In the genomic region with DNA sequence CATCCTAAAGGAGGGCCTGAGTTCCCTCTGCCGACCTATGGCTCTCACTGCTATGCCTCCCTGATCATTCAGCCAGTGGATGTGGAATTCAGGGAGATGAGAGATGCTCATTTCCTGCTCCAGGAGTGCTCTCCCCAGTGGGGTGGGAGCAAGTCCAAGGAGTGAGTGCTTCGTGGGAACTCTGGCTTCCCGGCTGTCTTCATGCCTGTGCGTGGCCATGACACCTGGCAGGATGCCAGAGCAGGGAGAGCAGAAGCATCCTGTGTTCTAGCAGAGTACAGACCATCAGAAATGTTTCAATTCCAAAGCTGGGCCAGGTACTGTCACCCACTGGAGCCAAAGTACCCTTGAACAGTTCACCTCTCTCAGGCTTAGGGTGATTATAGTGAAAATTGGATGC, we compare ENCODE assay signal across 10 cellular contexts. TPM values are rescaled to one million over a fixed set of nuclear protein-coding genes. Genes with fewer than 3 reads are reported as not detected.
DNase-seq lines count a peak whose midpoint lies in the region; ATAC-seq and TF ChIP-seq lines count a peak whose summit lies in the region.
"Had no signal": no experiment of that assay in that cellular context is flagged by ENCODE, and none has a peak within 500 bp of the region (broad histone marks: within the 10 kb centered on the region; RNA-seq: fewer than 3 reads in every experiment).

No MANE protein-coding gene starts in this region.

- ATAC-seq in Right ventricle myocardium inferior (no peak), GM18907 (IDR thresholded peaks at IDR 0.05; ENCODE audit: unreplicated experiment) (no peak)

- no peaks in the 10 kb centered on the region for H4K20me1 ChIP-seq in SK-N-SH (ENCODE audit: insufficient read depth)

- no peaks in the 10 kb centered on the region for H3K79me2 ChIP-seq in SK-N-SH (ENCODE audit: insufficient read depth)

- peak; percentile 33 to 53 for DNase-seq in cardiac muscle cell (ENCODE audit: low read depth in 1 of 2, low spot score in 1 of 2)
- DNase-seq in Right ventricle myocardium inferior (ENCODE audit: missing footprints): no peak
- DNase-seq in SK-N-SH: peak; percentile 75
- DNase-seq in fibroblast of the aortic adventitia (ENCODE audit: low read depth): peak; percentile 32
- DNase-seq in transverse colon: peak; percentile 26
- no peak for DNase-seq in SW 1271 (lab: John Stamatoyannopoulos, UW)
- DNase-seq in inferior parietal cortex (ENCODE audit: extremely low spot score): no peak
- DNase-seq: esophagus squamous epithelium had no signal

- H3K4me2 ChIP-seq in SK-N-SH: no peak overlapping the region

- in situ Hi-C loops in transverse colon (cut with MboI; ENCODE audit: low pct_ligation_motif_present in 1 of 4, low pct_unique_long_range_greater_than_20kb in 1 of 4, low sequenced_read_pairs in 3 of 4): no loop called here

- no peak for TF ChIP-seq EP300 in SK-N-SH (IDR thresholded peaks at IDR 0.05; ENCODE audit: borderline replicate concordance in 1 of 2, low read depth in 1 of 2, low read length in 1 of 2)
- TF ChIP-seq EP300 in transverse colon (IDR thresholded peaks at IDR 0.05; ENCODE audit: low read depth): no peak

- H3K9ac ChIP-seq in SK-N-SH: no peak overlapping the region

- H3K4me3 ChIP-seq in cardiac muscle cell: no peak overlapping the region
- H3K4me3 ChIP-seq in SK-N-SH (ENCODE audit: low read depth in 2 of 2, low read length in 1 of 2): no peak overlapping the region
- no peak overlapping the region for H3K4me3 ChIP-seq in fibroblast of the aortic adventitia (ENCODE audit: low read depth, low read length)
- H3K4me3 ChIP-seq in transverse colon: no peak overlapping the region
- H3K4me3 ChIP-seq: esophagus squamous epithelium had no signal

- no peak overlapping the region; the same call in 1 of the 2 replicates for H2AFZ ChIP-seq in SK-N-SH (ENCODE audit: low read depth)

- H3K36me3 ChIP-seq in cardiac muscle cell (no peaks in the 10 kb centered on the region), SK-N-SH (replicated peaks in 1 of 2; ENCODE audit: control insufficient read depth in 1 of 2, insufficient read depth in 2 of 2, low read length in 1 of 2) (peaks cover 0 to 9% of the 10 kb centered on the region in 2 experiments), transverse colon (no peaks in the 10 kb centered on the region)

- no peaks in the 10 kb centered on the region for H3K9me2 ChIP-seq in SK-N-SH

- intact Hi-C loops in Right ventricle myocardium inferior (cut with DNase I): no loop called here
- intact Hi-C loops in transverse colon (cut with DNase I; ENCODE audit: low total_unique reads): no loop called here

- H3K27ac ChIP-seq in cardiac muscle cell (no peak overlapping the region), SK-N-SH (ENCODE audit: low read depth in 2 of 2, low read length in 1 of 2) (peak overlapping the region in 1 of 2 experiments; percentile 23; a peak in 1 of 4 replicates), transverse colon (no peak overlapping the region)
- H3K27ac ChIP-seq: C4-2B, esophagus squamous epithelium had no signal

- 44% methylated on average over 3 of the region's 4 CpGs for WGBS in SK-N-SH (ENCODE audit: low lambda C conversion rate)
- WGBS in transverse colon (ENCODE audit: low coverage in 1 of 2), 2 donors: 46% methylated on average over 3 of the region's 4 CpGs; no CpG with 5 or more reads in 1 of the 2 donors

- no peak for TF ChIP-seq CTCF in cardiac muscle cell (IDR thresholded peaks at IDR 0.05; ENCODE audit: low read depth, low read length)
- TF ChIP-seq CTCF in SK-N-SH (IDR thresholded peaks at IDR 0.05): no peak
- TF ChIP-seq CTCF in fibroblast of the aortic adventitia (IDR thresholded peaks at IDR 0.05; ENCODE audit: insufficient read depth, low read length): no peak
- TF ChIP-seq CTCF in transverse colon (IDR thresholded peaks at IDR 0.05): no peak

- no peak for TF ChIP-seq POLR2A in transverse colon (IDR thresholded peaks at IDR 0.05)

- CTCF ChIA-PET in SK-N-SH (lab: Yijun Ruan, JAX): interaction anchor here (1.2 kb wide), 1 partner anchor 33 kb away, joined by 5 read pairs; no protein-coding TSS in a partner anchor

- H3K4me1 ChIP-seq in cardiac muscle cell (ENCODE audit: low read depth) (no peaks in the 10 kb centered on the region), SK-N-SH (ENCODE audit: control insufficient read depth in 1 of 2, insufficient read depth in 2 of 2, low read depth in 1 of 2, low read length in 1 of 2) (peaks cover 9 to 14% of the 10 kb centered on the region in 2 experiments; a peak in 3 of 4 replicates), transverse colon (peaks cover 0 to 6% (median 3%) of the 10 kb centered on the region in 4 donors)
- H3K4me1 ChIP-seq: esophagus squamous epithelium had no signal

- H3F3A ChIP-seq in SK-N-SH (replicated peaks; ENCODE audit: insufficient read depth): peaks cover 10% of the 10 kb centered on the region

- no peak for TF ChIP-seq RAD21 in SK-N-SH (IDR thresholded peaks at IDR 0.05; ENCODE audit: low read length)

- POLR2A ChIA-PET in SK-N-SH (lab: Yijun Ruan, JAX): no interaction called here

- no peaks in the 10 kb centered on the region for H3K27me3 ChIP-seq in cardiac muscle cell
- H3K27me3 ChIP-seq in SK-N-SH (ENCODE audit: insufficient read depth): no peaks in the 10 kb centered on the region
- H3K27me3 ChIP-seq in transverse colon: no peaks in the 10 kb centered on the region
- H3K27me3 ChIP-seq: esophagus squamous epithelium had no signal

- H3K9me3 ChIP-seq in cardiac muscle cell (ENCODE audit: low read depth) (no peaks in the 10 kb centered on the region), SK-N-SH (no peaks in the 10 kb centered on the region), transverse colon (no peaks in the 10 kb centered on the region)
- H3K9me3 ChIP-seq: esophagus squamous epithelium had no signal

TF ChIP-seq in SK-N-SH, 30 proteins besides CTCF, POLR2A, EP300 and RAD21:
- peak; percentile 65; the same call in 1 of the 2 replicates for TF ChIP-seq NFIC (IDR thresholded peaks at IDR 0.05; ENCODE audit: borderline replicate concordance)
- 0 out of 2 replicates have a peak, but pooled peaks have one; percentile 34 for TF ChIP-seq YY1 (IDR thresholded peaks at IDR 0.05; ENCODE audit: low read depth)
- TF ChIP-seq, protein P1, sequence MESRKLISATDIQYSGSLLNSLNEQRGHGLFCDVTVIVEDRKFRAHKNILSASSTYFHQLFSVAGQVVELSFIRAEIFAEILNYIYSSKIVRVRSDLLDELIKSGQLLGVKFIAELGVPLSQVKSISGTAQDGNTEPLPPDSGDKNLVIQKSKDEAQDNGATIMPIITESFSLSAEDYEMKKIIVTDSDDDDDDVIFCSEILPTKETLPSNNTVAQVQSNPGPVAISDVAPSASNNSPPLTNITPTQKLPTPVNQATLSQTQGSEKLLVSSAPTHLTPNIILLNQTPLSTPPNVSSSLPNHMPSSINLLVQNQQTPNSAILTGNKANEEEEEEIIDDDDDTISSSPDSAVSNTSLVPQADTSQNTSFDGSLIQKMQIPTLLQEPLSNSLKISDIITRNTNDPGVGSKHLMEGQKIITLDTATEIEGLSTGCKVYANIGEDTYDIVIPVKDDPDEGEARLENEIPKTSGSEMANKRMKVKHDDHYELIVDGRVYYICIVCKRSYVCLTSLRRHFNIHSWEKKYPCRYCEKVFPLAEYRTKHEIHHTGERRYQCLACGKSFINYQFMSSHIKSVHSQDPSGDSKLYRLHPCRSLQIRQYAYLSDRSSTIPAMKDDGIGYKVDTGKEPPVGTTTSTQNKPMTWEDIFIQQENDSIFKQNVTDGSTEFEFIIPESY (IDR thresholded peaks at IDR 0.05; ENCODE audit: borderline replicate concordance, low read depth): no peak
- no peak for TF ChIP-seq MEF2A (IDR thresholded peaks at IDR 0.05; ENCODE audit: borderline replicate concordance, low read depth)
- no peak for TF ChIP-seq NRF1 (IDR thresholded peaks at IDR 0.05; ENCODE audit: low read depth, low read length)
- TF ChIP-seq, protein P2, sequence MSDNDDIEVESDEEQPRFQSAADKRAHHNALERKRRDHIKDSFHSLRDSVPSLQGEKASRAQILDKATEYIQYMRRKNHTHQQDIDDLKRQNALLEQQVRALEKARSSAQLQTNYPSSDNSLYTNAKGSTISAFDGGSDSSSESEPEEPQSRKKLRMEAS (IDR thresholded peaks at IDR 0.05; ENCODE audit: low read depth): no peak
- no peak for TF ChIP-seq RXRA (IDR thresholded peaks at IDR 0.05; ENCODE audit: borderline replicate concordance, low read depth)
- no peak for TF ChIP-seq TEAD4 (IDR thresholded peaks at IDR 0.05; ENCODE audit: borderline replicate concordance, insufficient read depth)
- TF ChIP-seq MXI1 (IDR thresholded peaks at IDR 0.05; ENCODE audit: low read depth, low read length): no peak

RNA-seq across cellular contexts. Expression of a gene that starts 45.1 kb away (rescaled TPM):
- 6.7 and 12.4 TPM in 2 replicates for total RNA-seq in cardiac muscle cell
- 10.2 and 14.4 TPM in 2 replicates for polyA plus RNA-seq in cardiac muscle cell
- total RNA-seq in Right ventricle myocardium inferior: 6.2 TPM
- 7.6 and 11.2 TPM in 2 replicates for polyA plus RNA-seq in SK-N-SH (2012; rRNA removed)
- 9.1 and 10.1 TPM in 2 replicates for polyA plus RNA-seq in SK-N-SH (2012; cell fraction: cytosol; rRNA removed)
- polyA plus RNA-seq in SK-N-SH (2012; cell fraction: nucleus; rRNA removed): 8.6 and 15.1 TPM in 2 replicates
- 7.8 and 22.3 TPM in 2 replicates for total RNA-seq in fibroblast of the aortic adventitia (ENCODE audit: low replicate concordance)
- total RNA-seq in transverse colon: 1 to 10 TPM in 3 of 4 donors, under 1 TPM in 1; 0.80 to 9.7 (median 7.1) TPM

RNA-seq across cellular contexts. Expression of a gene that starts 59.1 kb away (rescaled TPM):
- total RNA-seq in cardiac muscle cell (0.03 and 0.04 TPM in 2 replicates), Right ventricle myocardium inferior (0.65 TPM), fibroblast of the aortic adventitia (ENCODE audit: low replicate concordance) (21.5 and 174 TPM in 2 replicates), transverse colon (100 to 1,000 TPM; 121 to 392 (median 329) TPM)
- polyA plus RNA-seq in cardiac muscle cell (not detected in 2 replicates), SK-N-SH (2012; rRNA removed) (39.4 and 44.3 TPM in 2 replicates)
- polyA plus RNA-seq in SK-N-SH (2012; cell fraction: cytosol; rRNA removed): 32.6 and 41.3 TPM in 2 replicates
- 25.4 and 33.6 TPM in 2 replicates for polyA plus RNA-seq in SK-N-SH (2012; cell fraction: nucleus; rRNA removed)

Comparison
In these comparisons a context has a peak if more than half of its experiments do, and no peak if none do; other contexts are left out.
1. DNase-seq: peak in cardiac muscle cell (2 of 2), SK-N-SH (single experiment), fibroblast of the aortic adventitia (single experiment) and transverse colon (single experiment); none in Right ventricle myocardium inferior (single experiment), SW 1271 (0 of 2) and inferior parietal cortex (single experiment).
2. RNA of a gene that starts 59.1 kb away (total RNA-seq): 121 to 392 TPM in transverse colon and 21.5 to 174 TPM in fibroblast of the aortic adventitia; 0.65 TPM in Right ventricle myocardium inferior (single experiment) and 0.03 to 0.04 TPM in cardiac muscle cell; every median in the first group is over 10 times any median in the second.